2 cellular contexts compared by ENCODE assay signal in the genomic region with DNA sequence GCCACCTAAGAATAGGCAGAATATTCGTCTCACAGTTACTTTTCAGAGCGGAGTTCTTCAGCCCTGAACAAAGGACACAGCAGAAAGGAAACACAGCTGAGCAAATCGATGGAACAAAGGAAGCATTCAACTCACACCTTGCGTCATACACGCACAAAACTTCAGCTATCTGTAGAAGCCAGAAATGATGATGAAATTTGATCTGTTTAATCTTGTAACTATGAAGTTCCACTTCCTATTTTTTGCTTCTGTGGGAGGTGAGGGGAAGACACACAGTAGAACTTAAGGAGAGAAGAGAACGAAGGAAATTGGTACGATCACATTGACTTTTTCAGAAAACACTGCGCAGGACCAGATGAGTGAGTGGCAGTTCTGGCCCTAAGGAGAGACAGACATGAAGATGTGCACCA.
A peak's percentile ranks its signal among the peaks of the same experiment; 100 is the strongest.
TF ChIP-seq lines count a peak whose summit lies in the region.

No MANE protein-coding gene starts in this region.

TF ChIP-seq in K562, 482 proteins besides CTCF, POLR2A, EP300 and RAD21 (continued from another document and continues in another):
- TF ChIP-seq, protein P1, sequence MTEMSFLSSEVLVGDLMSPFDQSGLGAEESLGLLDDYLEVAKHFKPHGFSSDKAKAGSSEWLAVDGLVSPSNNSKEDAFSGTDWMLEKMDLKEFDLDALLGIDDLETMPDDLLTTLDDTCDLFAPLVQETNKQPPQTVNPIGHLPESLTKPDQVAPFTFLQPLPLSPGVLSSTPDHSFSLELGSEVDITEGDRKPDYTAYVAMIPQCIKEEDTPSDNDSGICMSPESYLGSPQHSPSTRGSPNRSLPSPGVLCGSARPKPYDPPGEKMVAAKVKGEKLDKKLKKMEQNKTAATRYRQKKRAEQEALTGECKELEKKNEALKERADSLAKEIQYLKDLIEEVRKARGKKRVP (CRISPR knock-in tag; IDR thresholded peaks at IDR 0.05), result peak; percentile 89
- TF ChIP-seq CREB1 (IDR thresholded peaks at IDR 0.05) (no peak), CREB1 (CRISPR knock-in tag; IDR thresholded peaks at IDR 0.05) (peak; percentile 43; the same call in 1 of the 2 replicates), SOX6 (IDR thresholded peaks at IDR 0.05) (peak; percentile 97), SMARCE1 (IDR thresholded peaks at IDR 0.05) (peak; percentile 75; the same call in 1 of the 2 replicates), MBD2 (IDR thresholded peaks at IDR 0.05; ENCODE audit: borderline replicate concordance, low read depth) (0 out of 2 replicates have a peak, but pooled peaks have one; percentile 32), CCNT2 (IDR thresholded peaks at IDR 0.05; ENCODE audit: borderline replicate concordance, extremely low read depth, insufficient read length, low read depth, low read length) (peak; percentile 43), CXXC5 (CRISPR knock-in tag; IDR thresholded peaks at IDR 0.05) (peak; percentile 71), BRF1 (IDR thresholded peaks at IDR 0.05; ENCODE audit: borderline replicate concordance, extremely low read depth, insufficient read length) (no peak), ZNF175 (CRISPR knock-in tag; IDR thresholded peaks at IDR 0.05; ENCODE audit: low read depth) (peak; percentile 78; the same call in 1 of the 2 replicates), TCF3 (CRISPR knock-in tag; IDR thresholded peaks at IDR 0.05) (peak; percentile 91), ZNF584 (CRISPR knock-in tag; IDR thresholded peaks at IDR 0.05; ENCODE audit: low read depth) (peak; percentile 75), ARID1B (IDR thresholded peaks at IDR 0.05) (peak; percentile 92), TAF7 (tag; IDR thresholded peaks at IDR 0.05) (0 out of 2 replicates have a peak, but pooled peaks have one; percentile 11), CEBPG (CRISPR knock-in tag; IDR thresholded peaks at IDR 0.05) (peak; percentile 96), CEBPG (tag; conservative IDR thresholded peaks at IDR 0.05 in 1 of 2, IDR thresholded peaks at IDR 0.05 in 1 of 2) (peak; percentile 97 to 99), ETV5 (CRISPR knock-in tag; IDR thresholded peaks at IDR 0.05; ENCODE audit: low read depth) (peak; percentile 54), FOXM1 (IDR thresholded peaks at IDR 0.05; ENCODE audit: low read depth) (peak; percentile 35; the same call in 1 of the 2 replicates), FOXM1 (CRISPR knock-in tag; IDR thresholded peaks at IDR 0.05; ENCODE audit: low read depth) (no peak), EP400 (IDR thresholded peaks at IDR 0.05) (0 out of 2 replicates have a peak, but pooled peaks have one; percentile 22), GABPB1 (CRISPR knock-in tag; IDR thresholded peaks at IDR 0.05) (peak; percentile 38; the same call in 1 of the 2 replicates), TBL1XR1 (IDR thresholded peaks at IDR 0.05; ENCODE audit: low read length in 2 of 2) (peak in 1 of 2 experiments; percentile 55; a peak in 1 of 4 replicates), RBM34 (IDR thresholded peaks at IDR 0.05; ENCODE audit: borderline replicate concordance, insufficient read depth, low read length) (no peak), BHLHE40 (IDR thresholded peaks at IDR 0.05; ENCODE audit: low read length) (0 out of 2 replicates have a peak, but pooled peaks have one; percentile 13), RNF2 (IDR thresholded peaks at IDR 0.05) (peak; percentile 65; the same call in 1 of the 2 replicates)
- TF ChIP-seq, protein P2, sequence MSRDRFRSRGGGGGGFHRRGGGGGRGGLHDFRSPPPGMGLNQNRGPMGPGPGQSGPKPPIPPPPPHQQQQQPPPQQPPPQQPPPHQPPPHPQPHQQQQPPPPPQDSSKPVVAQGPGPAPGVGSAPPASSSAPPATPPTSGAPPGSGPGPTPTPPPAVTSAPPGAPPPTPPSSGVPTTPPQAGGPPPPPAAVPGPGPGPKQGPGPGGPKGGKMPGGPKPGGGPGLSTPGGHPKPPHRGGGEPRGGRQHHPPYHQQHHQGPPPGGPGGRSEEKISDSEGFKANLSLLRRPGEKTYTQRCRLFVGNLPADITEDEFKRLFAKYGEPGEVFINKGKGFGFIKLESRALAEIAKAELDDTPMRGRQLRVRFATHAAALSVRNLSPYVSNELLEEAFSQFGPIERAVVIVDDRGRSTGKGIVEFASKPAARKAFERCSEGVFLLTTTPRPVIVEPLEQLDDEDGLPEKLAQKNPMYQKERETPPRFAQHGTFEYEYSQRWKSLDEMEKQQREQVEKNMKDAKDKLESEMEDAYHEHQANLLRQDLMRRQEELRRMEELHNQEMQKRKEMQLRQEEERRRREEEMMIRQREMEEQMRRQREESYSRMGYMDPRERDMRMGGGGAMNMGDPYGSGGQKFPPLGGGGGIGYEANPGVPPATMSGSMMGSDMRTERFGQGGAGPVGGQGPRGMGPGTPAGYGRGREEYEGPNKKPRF (IDR thresholded peaks at IDR 0.05; ENCODE audit: low read depth, low read length), result no peak
- TF ChIP-seq, protein P3, sequence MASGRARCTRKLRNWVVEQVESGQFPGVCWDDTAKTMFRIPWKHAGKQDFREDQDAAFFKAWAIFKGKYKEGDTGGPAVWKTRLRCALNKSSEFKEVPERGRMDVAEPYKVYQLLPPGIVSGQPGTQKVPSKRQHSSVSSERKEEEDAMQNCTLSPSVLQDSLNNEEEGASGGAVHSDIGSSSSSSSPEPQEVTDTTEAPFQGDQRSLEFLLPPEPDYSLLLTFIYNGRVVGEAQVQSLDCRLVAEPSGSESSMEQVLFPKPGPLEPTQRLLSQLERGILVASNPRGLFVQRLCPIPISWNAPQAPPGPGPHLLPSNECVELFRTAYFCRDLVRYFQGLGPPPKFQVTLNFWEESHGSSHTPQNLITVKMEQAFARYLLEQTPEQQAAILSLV (tag; IDR thresholded peaks at IDR 0.05), result 0 out of 2 replicates have a peak, but pooled peaks have one; percentile 59
- TF ChIP-seq, protein P4, sequence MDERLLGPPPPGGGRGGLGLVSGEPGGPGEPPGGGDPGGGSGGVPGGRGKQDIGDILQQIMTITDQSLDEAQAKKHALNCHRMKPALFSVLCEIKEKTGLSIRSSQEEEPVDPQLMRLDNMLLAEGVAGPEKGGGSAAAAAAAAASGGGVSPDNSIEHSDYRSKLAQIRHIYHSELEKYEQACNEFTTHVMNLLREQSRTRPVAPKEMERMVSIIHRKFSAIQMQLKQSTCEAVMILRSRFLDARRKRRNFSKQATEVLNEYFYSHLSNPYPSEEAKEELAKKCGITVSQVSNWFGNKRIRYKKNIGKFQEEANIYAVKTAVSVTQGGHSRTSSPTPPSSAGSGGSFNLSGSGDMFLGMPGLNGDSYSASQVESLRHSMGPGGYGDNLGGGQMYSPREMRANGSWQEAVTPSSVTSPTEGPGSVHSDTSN (CRISPR knock-in tag; IDR thresholded peaks at IDR 0.05; ENCODE audit: low read depth), result no peak
- TF ChIP-seq, protein P4 (tag; conservative IDR thresholded peaks at IDR 0.05; ENCODE audit: low read depth), result no peak

TF ChIP-seq in HepG2, 621 proteins besides CTCF, POLR2A, EP300 and RAD21 (continued from another document and continues in another):
- TF ChIP-seq ATF7 (IDR thresholded peaks at IDR 0.05) (peak; percentile 93), ATF7 (CRISPR knock-in tag; IDR thresholded peaks at IDR 0.05) (peak; percentile 75; the same call in 1 of the 2 replicates), ARNT (IDR thresholded peaks at IDR 0.05) (no peak), SIX4 (CRISPR knock-in tag; IDR thresholded peaks at IDR 0.05) (peak; percentile 99), ZNF441 (CRISPR knock-in tag; IDR thresholded peaks at IDR 0.05; ENCODE audit: borderline replicate concordance) (no peak), MBD4 (IDR thresholded peaks at IDR 0.05; ENCODE audit: borderline replicate concordance, low read length) (no peak), RFX3 (CRISPR knock-in tag; IDR thresholded peaks at IDR 0.05) (no peak), ZSCAN20 (CRISPR knock-in tag; IDR thresholded peaks at IDR 0.05; ENCODE audit: borderline replicate concordance) (0 out of 2 replicates have a peak, but pooled peaks have one; percentile 40), BORCS8-MEF2B (CRISPR knock-in tag; IDR thresholded peaks at IDR 0.05) (no peak), ZFP90 (CRISPR knock-in tag; IDR thresholded peaks at IDR 0.05; ENCODE audit: borderline replicate concordance) (0 out of 2 replicates have a peak, but pooled peaks have one; percentile 52), NR2F2 (IDR thresholded peaks at IDR 0.05; ENCODE audit: borderline replicate concordance, low read depth) (no peak), STAG1 (CRISPR knock-in tag; IDR thresholded peaks at IDR 0.05) (0 out of 2 replicates have a peak, but pooled peaks have one; percentile 9), CCAR2 (optimal IDR thresholded peaks at IDR 0.05; ENCODE audit: low read depth, low read length) (no peak), HOXA3 (CRISPR knock-in tag; IDR thresholded peaks at IDR 0.05) (peak; percentile 93), RNF2 (conservative IDR thresholded peaks at IDR 0.05; ENCODE audit: low read depth) (no peak), SALL2 (CRISPR knock-in tag; IDR thresholded peaks at IDR 0.05) (no peak), NFKB2 (CRISPR knock-in tag; IDR thresholded peaks at IDR 0.05; ENCODE audit: borderline replicate concordance) (no peak), ZNF598 (CRISPR knock-in tag; IDR thresholded peaks at IDR 0.05; ENCODE audit: borderline replicate concordance) (no peak), JUND (CRISPR knock-in tag; IDR thresholded peaks at IDR 0.05) (no peak), ZNF557 (CRISPR knock-in tag; IDR thresholded peaks at IDR 0.05) (peak; percentile 68; the same call in 1 of the 2 replicates), ZNF543 (CRISPR knock-in tag; IDR thresholded peaks at IDR 0.05) (no peak), THAP11 (CRISPR knock-in tag; IDR thresholded peaks at IDR 0.05) (peak; percentile 74), MXD4 (CRISPR knock-in tag; IDR thresholded peaks at IDR 0.05) (no peak), NR2C2 (CRISPR knock-in tag; IDR thresholded peaks at IDR 0.05; ENCODE audit: borderline replicate concordance) (peak; percentile 54; the same call in 1 of the 2 replicates), ZNF577 (CRISPR knock-in tag; IDR thresholded peaks at IDR 0.05; ENCODE audit: borderline replicate concordance, low read depth) (no peak), ZBTB7B (CRISPR knock-in tag; IDR thresholded peaks at IDR 0.05) (no peak), GATAD1 (CRISPR knock-in tag; IDR thresholded peaks at IDR 0.05) (peak; percentile 54; the same call in 1 of the 2 replicates), ZNF841 (CRISPR knock-in tag; IDR thresholded peaks at IDR 0.05; ENCODE audit: borderline replicate concordance) (no peak), ZFAT (CRISPR knock-in tag; conservative IDR thresholded peaks at IDR 0.05) (no peak; the same call in 1 of the 2 replicates), ZNF331 (CRISPR knock-in tag; IDR thresholded peaks at IDR 0.05) (peak; percentile 94), ZNF354B (CRISPR knock-in tag; IDR thresholded peaks at IDR 0.05) (no peak), ZNF337 (CRISPR knock-in tag; IDR thresholded peaks at IDR 0.05; ENCODE audit: borderline replicate concordance, low read depth) (peak; percentile 48; the same call in 1 of the 2 replicates)
- TF ChIP-seq, protein P5, sequence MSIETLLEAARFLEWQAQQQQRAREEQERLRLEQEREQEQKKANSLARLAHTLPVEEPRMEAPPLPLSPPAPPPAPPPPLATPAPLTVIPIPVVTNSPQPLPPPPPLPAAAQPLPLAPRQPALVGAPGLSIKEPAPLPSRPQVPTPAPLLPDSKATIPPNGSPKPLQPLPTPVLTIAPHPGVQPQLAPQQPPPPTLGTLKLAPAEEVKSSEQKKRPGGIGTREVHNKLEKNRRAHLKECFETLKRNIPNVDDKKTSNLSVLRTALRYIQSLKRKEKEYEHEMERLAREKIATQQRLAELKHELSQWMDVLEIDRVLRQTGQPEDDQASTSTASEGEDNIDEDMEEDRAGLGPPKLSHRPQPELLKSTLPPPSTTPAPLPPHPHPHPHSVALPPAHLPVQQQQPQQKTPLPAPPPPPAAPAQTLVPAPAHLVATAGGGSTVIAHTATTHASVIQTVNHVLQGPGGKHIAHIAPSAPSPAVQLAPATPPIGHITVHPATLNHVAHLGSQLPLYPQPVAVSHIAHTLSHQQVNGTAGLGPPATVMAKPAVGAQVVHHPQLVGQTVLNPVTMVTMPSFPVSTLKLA (IDR thresholded peaks at IDR 0.05), result no peak
- TF ChIP-seq, protein P1 (CRISPR knock-in tag; IDR thresholded peaks at IDR 0.05), result peak in 1 of 2 experiments; percentile 98; a peak in 3 of 4 replicates
- TF ChIP-seq, protein P6, sequence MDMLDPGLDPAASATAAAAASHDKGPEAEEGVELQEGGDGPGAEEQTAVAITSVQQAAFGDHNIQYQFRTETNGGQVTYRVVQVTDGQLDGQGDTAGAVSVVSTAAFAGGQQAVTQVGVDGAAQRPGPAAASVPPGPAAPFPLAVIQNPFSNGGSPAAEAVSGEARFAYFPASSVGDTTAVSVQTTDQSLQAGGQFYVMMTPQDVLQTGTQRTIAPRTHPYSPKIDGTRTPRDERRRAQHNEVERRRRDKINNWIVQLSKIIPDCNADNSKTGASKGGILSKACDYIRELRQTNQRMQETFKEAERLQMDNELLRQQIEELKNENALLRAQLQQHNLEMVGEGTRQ (IDR thresholded peaks at IDR 0.05; ENCODE audit: low read depth, low read length), result no peak
- TF ChIP-seq, protein P6 (CRISPR knock-in tag; IDR thresholded peaks at IDR 0.05; ENCODE audit: borderline replicate concordance), result no peak
- TF ChIP-seq, protein P7, sequence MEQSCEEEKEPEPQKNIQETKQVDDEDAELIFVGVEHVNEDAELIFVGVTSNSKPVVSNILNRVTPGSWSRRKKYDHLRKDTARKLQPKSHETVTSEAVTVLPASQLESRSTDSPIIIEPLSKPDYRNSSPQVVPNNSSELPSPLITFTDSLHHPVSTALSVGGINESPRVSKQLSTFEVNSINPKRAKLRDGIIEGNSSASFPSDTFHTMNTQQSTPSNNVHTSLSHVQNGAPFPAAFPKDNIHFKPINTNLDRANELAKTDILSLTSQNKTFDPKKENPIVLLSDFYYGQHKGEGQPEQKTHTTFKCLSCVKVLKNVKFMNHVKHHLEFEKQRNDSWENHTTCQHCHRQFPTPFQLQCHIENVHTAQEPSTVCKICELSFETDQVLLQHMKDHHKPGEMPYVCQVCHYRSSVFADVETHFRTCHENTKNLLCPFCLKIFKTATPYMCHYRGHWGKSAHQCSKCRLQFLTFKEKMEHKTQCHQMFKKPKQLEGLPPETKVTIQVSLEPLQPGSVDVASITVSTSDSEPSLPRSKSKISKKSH (CRISPR knock-in tag; IDR thresholded peaks at IDR 0.05; ENCODE audit: borderline replicate concordance), result no peak
